In the genomic region with DNA sequence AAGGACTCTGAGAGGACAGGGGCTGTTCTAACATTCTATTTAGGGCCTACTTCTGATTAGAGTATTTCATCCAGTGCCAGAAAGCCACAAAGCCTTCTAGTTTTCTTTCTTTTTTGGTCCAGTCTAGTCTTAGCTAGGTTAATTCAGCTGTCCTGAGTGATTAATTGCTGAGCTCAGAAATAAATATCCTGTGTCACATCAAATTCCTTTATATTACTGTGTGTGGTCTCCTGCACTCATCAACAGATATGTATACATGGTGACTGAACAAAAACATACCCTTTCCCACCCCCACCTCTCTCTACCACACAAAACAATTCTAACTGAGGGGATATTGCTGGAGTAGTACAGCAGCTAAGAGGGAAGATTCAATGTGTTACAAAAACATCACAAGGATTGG, we compare ENCODE assay signal across 24 cellular contexts.
A peak's percentile ranks its signal among the peaks of the same experiment; 100 is the strongest.
DNase-seq lines count a peak whose midpoint lies in the region; ATAC-seq and TF ChIP-seq lines count a peak whose summit lies in the region.
"Had no signal": no experiment of that assay in that cellular context is flagged by ENCODE, and none has a peak within 500 bp of the region (broad histone marks: within the 10 kb centered on the region; RNA-seq: fewer than 3 reads in every experiment).

No MANE protein-coding gene starts in this region.

- H2BK5ac ChIP-seq in neuronal stem cell (ENCODE audit: low read length): no peak overlapping the region

- H3K4ac ChIP-seq in neuronal stem cell (ENCODE audit: low read length): no peak overlapping the region

- CTCF ChIA-PET in PC-3 (lab: Charles Lee) (no interaction called here), HEK293T (lab: Yijun Ruan, JAX) (no interaction called here)

- ATAC-seq in PC-3: no peak
- ATAC-seq: HepG2, K562, Right ventricle myocardium inferior had no signal

- no TSS peak for BruUV-seq in PC-3 (replicated peaks; lab: Mats Ljungman, UMichigan)

- H3K18ac ChIP-seq in neuronal stem cell (ENCODE audit: low read length): no peak overlapping the region

- no peak overlapping the region for H3K23ac ChIP-seq in neuronal stem cell (ENCODE audit: low read depth, low read length, poor library complexity)

- no peak for TF ChIP-seq CTCF in PC-3 (conservative IDR thresholded peaks at IDR 0.05; ENCODE audit: low read depth, low read length)

- no peaks in the 10 kb centered on the region for H3K27me3 ChIP-seq in PC-3 (ENCODE audit: low read length)
- H3K27me3 ChIP-seq in neuronal stem cell (ENCODE audit: control insufficient read depth in 3 of 3, insufficient read depth in 3 of 3, low read depth in 1 of 3, low read length in 3 of 3): no peaks in the 10 kb centered on the region
- H3K27me3 ChIP-seq: MG63 had no signal

- no peaks in the 10 kb centered on the region for H4K20me1 ChIP-seq in PC-3 (ENCODE audit: low read length)

- no peak overlapping the region for H3K27ac ChIP-seq in PC-3 (ENCODE audit: low read length)
- H3K27ac ChIP-seq in neuronal stem cell (replicated peaks; ENCODE audit: low read length): no peak overlapping the region
- H3K27ac ChIP-seq: C4-2B had no signal

- intact Hi-C loops in PC-3 (cut with micrococcal nuclease): no loop called here

- H3K4me3 ChIP-seq in PC-3 (ENCODE audit: low read length) (no peak overlapping the region), neuronal stem cell (ENCODE audit: low read length in 2 of 2) (no peak overlapping the region)
- H3K4me3 ChIP-seq: K562, MG63 had no signal

- POLR2A ChIA-PET in PC-3 (lab: Charles Lee; ENCODE audit: unreplicated experiment) (no interaction called here), HEK293T (lab: Yijun Ruan, JAX) (no interaction called here)

- DNase-seq in DMS 273 (lab: John Stamatoyannopoulos, UW; ENCODE audit: unreplicated experiment) (peak; percentile 29), PC-3 (peak; percentile 3), left kidney (ENCODE audit: low read depth, low spot score) (peak; percentile 79), neuronal stem cell (ENCODE audit: low spot score) (no peak), HEK293T (ENCODE audit: extremely low spot score) (no peak), HPDE6-E6E7 (ENCODE audit: extremely low spot score) (no peak)
- no peak for DNase-seq in activated CD4-positive, CD25-positive, alpha-beta regulatory T cell treated with anti-CD3 and anti-CD28 coated beads, Interleukin-2, amount 50 U/mL, for 72 hours
- DNase-seq: Calu3; CD8-positive, alpha-beta memory T cell; EL; GF-D8; GOT3; HCEC 1CT; MG63; NCI-H1436; NCI-H1930; NCI-H226; NCI-H510A treated with DMSO at 0.1 percent for 48 hours; NCI-H748 treated with DMSO at 0.1 percent for 48 hours; SW 1271 had no signal

- no peak overlapping the region for H4K8ac ChIP-seq in neuronal stem cell (ENCODE audit: low read depth, low read length)

- no peak overlapping the region for H3K9ac ChIP-seq in PC-3 (ENCODE audit: low read length)
- H3K9ac ChIP-seq in neuronal stem cell (ENCODE audit: low read depth, low read length, poor library complexity): no peak overlapping the region

- H2AK5ac ChIP-seq in neuronal stem cell (ENCODE audit: low read depth, low read length): no peak overlapping the region

- no peak overlapping the region for H2BK12ac ChIP-seq in neuronal stem cell (ENCODE audit: low read length)

- H3K4me1 ChIP-seq in PC-3 (ENCODE audit: insufficient read depth, low read length) (peaks cover 14% of the 10 kb centered on the region), neuronal stem cell (ENCODE audit: control insufficient read depth in 2 of 2, insufficient read depth in 1 of 2, low read depth in 1 of 2, low read length in 2 of 2) (peaks cover 0 to 4% of the 10 kb centered on the region in 2 donors)

- no peak overlapping the region for H2AFZ ChIP-seq in PC-3 (ENCODE audit: low read length)
- peak overlapping the region; percentile 64 for H2AFZ ChIP-seq in neuronal stem cell (ENCODE audit: low read length)

- H2BK120ac ChIP-seq in neuronal stem cell (ENCODE audit: low read depth, low read length): no peak overlapping the region

- H2BK15ac ChIP-seq in neuronal stem cell (ENCODE audit: low read length): no peak overlapping the region

- H3K14ac ChIP-seq in neuronal stem cell (ENCODE audit: low read length): no peak overlapping the region

- H3K9me3 ChIP-seq in PC-3 (ENCODE audit: low read length) (no peaks in the 10 kb centered on the region), neuronal stem cell (replicated peaks in 1 of 2; ENCODE audit: control insufficient read depth in 2 of 2, insufficient read depth in 1 of 2, low read depth in 1 of 2, low read length in 2 of 2) (no peaks in the 10 kb centered on the region)
- H3K9me3 ChIP-seq: MG63 had no signal

- no peaks in the 10 kb centered on the region for H3K79me1 ChIP-seq in neuronal stem cell (ENCODE audit: low read depth, low read length)

- no peaks in the 10 kb centered on the region for H3F3A ChIP-seq in PC-3 (ENCODE audit: low read length, unreplicated experiment)

- no peaks in the 10 kb centered on the region for H3K79me2 ChIP-seq in PC-3 (ENCODE audit: low read length)

- H4K91ac ChIP-seq in neuronal stem cell (ENCODE audit: low read depth, low read length, poor library complexity): no peak overlapping the region

- H3K36me3 ChIP-seq in PC-3 (ENCODE audit: low read depth, low read length) (no peaks in the 10 kb centered on the region), neuronal stem cell (replicated peaks in 1 of 2; ENCODE audit: control insufficient read depth in 2 of 2, insufficient read depth in 2 of 2, low read length in 2 of 2) (no peaks in the 10 kb centered on the region)
- H3K36me3 ChIP-seq: MG63 had no signal

- no peaks in the 10 kb centered on the region for H3K9me2 ChIP-seq in PC-3 (replicated peaks; ENCODE audit: low read length)

- H3K4me2 ChIP-seq in PC-3 (ENCODE audit: low read length) (no peak overlapping the region), neuronal stem cell (ENCODE audit: insufficient read depth, low read length, poor library complexity, severe bottlenecking) (no peak overlapping the region)

TF ChIP-seq in HEK293T, 16 proteins besides CTCF, POLR2A, EP300 and RAD21:
- TF ChIP-seq, protein P1, sequence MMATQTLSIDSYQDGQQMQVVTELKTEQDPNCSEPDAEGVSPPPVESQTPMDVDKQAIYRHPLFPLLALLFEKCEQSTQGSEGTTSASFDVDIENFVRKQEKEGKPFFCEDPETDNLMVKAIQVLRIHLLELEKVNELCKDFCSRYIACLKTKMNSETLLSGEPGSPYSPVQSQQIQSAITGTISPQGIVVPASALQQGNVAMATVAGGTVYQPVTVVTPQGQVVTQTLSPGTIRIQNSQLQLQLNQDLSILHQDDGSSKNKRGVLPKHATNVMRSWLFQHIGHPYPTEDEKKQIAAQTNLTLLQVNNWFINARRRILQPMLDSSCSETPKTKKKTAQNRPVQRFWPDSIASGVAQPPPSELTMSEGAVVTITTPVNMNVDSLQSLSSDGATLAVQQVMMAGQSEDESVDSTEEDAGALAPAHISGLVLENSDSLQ (IDR thresholded peaks at IDR 0.05): no peak
- TF ChIP-seq BHLHE40 (IDR thresholded peaks at IDR 0.05; ENCODE audit: borderline replicate concordance) (no peak), L3MBTL2 (conservative IDR thresholded peaks at IDR 0.05) (no peak)

Comparison
In these comparisons a context has a peak if more than half of its experiments do, and no peak if none do; other contexts are left out.
1. DNase-seq: peak in DMS 273 (single experiment), PC-3 (single experiment) and left kidney (single experiment); none in neuronal stem cell (single experiment), HEK293T (single experiment), HPDE6-E6E7 (single experiment) and activated CD4-positive, CD25-positive, alpha-beta regulatory T cell treated with anti-CD3 and anti-CD28 coated beads, Interleukin-2, amount 50 U/mL, for 72 hours (single experiment).